Comparison of ENCODE assay signal across 10 cellular contexts in genomic region chr19:893775-894090, GRCh38. TPM values are rescaled to one million over a fixed set of nuclear protein-coding genes. Genes with fewer than 3 reads are reported as not detected.
A peak's percentile ranks its signal among the peaks of the same experiment; 100 is the strongest.
DNase-seq lines count a peak whose midpoint lies in the region; ATAC-seq and TF ChIP-seq lines count a peak whose summit lies in the region.
"Had no signal": no experiment of that assay in that cellular context is flagged by ENCODE, and none has a peak within 500 bp of the region (broad histone marks: within the 10 kb centered on the region; RNA-seq: fewer than 3 reads in every experiment).

No MANE protein-coding gene starts in this region.

- H3K4me1 ChIP-seq in lower lobe of right lung (peaks cover 12% of the 10 kb centered on the region), thyroid gland (peaks cover 6% of the 10 kb centered on the region in 2 donors)

- TF ChIP-seq CTCF in lower lobe of right lung (IDR thresholded peaks at IDR 0.05) (no peak), thyroid gland (IDR thresholded peaks at IDR 0.05) (no peak), GM10266 (IDR thresholded peaks at IDR 0.05; ENCODE audit: control insufficient read depth, insufficient read depth, low read depth, missing control alignments) (no peak), GM13976 (IDR thresholded peaks at IDR 0.05; ENCODE audit: borderline replicate concordance, control extremely low read depth, extremely low read depth, insufficient read depth, missing control alignments) (no peak)

- no peak for ATAC-seq in activated T-cell treated with anti-CD3 and anti-CD28 coated beads, Interleukin-2, amount 50 U/mL, for 72 hours (replicated peaks in 1 of 2)
- ATAC-seq in lower lobe of right lung (no peak), HG02970 (IDR thresholded peaks at IDR 0.05; ENCODE audit: low FRiP score, unreplicated experiment) (no peak)

- H3K9me3 Mint-ChIP-seq in activated T-cell treated with anti-CD3 and anti-CD28 coated beads, Interleukin-2, amount 50 U/mL, for 72 hours = no peaks in the 10 kb centered on the region
- no peaks in the 10 kb centered on the region for H3K9me3 Mint-ChIP-seq in activated T-helper 2 cell treated with anti-CD3 and anti-CD28 coated beads, Interferon-gamma antibody, Interleukin-2, Interleukin-4, amounts not matched to agents 10 μg/mL and 5 μg/mL and 100 μg/mL, durations not matched to agents 14 hours and 24 hours and 36 hours

- no peaks in the 10 kb centered on the region for H3K9me3 ChIP-seq in lower lobe of right lung
- H3K9me3 ChIP-seq in thyroid gland = no peaks in the 10 kb centered on the region
- H3K9me3 ChIP-seq: MG63 had no signal

- H3K4me3 ChIP-seq in lower lobe of right lung = peak overlapping the region; percentile 81
- no peak overlapping the region for H3K4me3 ChIP-seq in thyroid gland (replicated peaks in 1 of 3)

- in situ Hi-C loops in GM13976 (cut with MboI; ENCODE audit: low sequenced_read_pairs, unreplicated experiment) = no loop called here

- H3K4me1 Mint-ChIP-seq in activated T-cell treated with anti-CD3 and anti-CD28 coated beads, Interleukin-2, amount 50 U/mL, for 72 hours (ENCODE audit: low read depth) = peaks cover 21% of the 10 kb centered on the region
- H3K4me1 Mint-ChIP-seq in activated T-helper 2 cell treated with anti-CD3 and anti-CD28 coated beads, Interferon-gamma antibody, Interleukin-2, Interleukin-4, amounts not matched to agents 10 μg/mL and 5 μg/mL and 100 μg/mL, durations not matched to agents 14 hours and 24 hours and 36 hours (ENCODE audit: low read depth) = peaks cover 8% of the 10 kb centered on the region

- H3K4me3 Mint-ChIP-seq in activated T-cell treated with anti-CD3 and anti-CD28 coated beads, Interleukin-2, amount 50 U/mL, for 72 hours = peak overlapping the region; percentile 84 to 98
- H3K4me3 Mint-ChIP-seq in activated T-helper 2 cell treated with anti-CD3 and anti-CD28 coated beads, Interferon-gamma antibody, Interleukin-2, Interleukin-4, amounts not matched to agents 10 μg/mL and 5 μg/mL and 100 μg/mL, durations not matched to agents 14 hours and 24 hours and 36 hours (ENCODE audit: low read depth) = peak overlapping the region; percentile 90

- H3K27me3 Mint-ChIP-seq in activated T-cell treated with anti-CD3 and anti-CD28 coated beads, Interleukin-2, amount 50 U/mL, for 72 hours (ENCODE audit: low read depth) = no peaks in the 10 kb centered on the region
- no peaks in the 10 kb centered on the region for H3K27me3 Mint-ChIP-seq in activated T-helper 2 cell treated with anti-CD3 and anti-CD28 coated beads, Interferon-gamma antibody, Interleukin-2, Interleukin-4, amounts not matched to agents 10 μg/mL and 5 μg/mL and 100 μg/mL, durations not matched to agents 14 hours and 24 hours and 36 hours (ENCODE audit: low read depth)

- H3K27ac ChIP-seq in lower lobe of right lung (peak overlapping the region; percentile 94), thyroid gland (peak overlapping the region; percentile 71 to 94 (median 90))

- intact Hi-C loops in activated T-helper 2 cell treated with anti-CD3 and anti-CD28 coated beads, Interferon-gamma antibody, Interleukin-2, Interleukin-4, amounts not matched to agents 10 μg/mL and 5 μg/mL and 100 μg/mL, durations not matched to agents 14 hours and 24 hours and 36 hours (cut with micrococcal nuclease) = loop anchor here (2.0 kb wide), 2 partner anchors 15 to 31 kb away; no protein-coding TSS in a partner anchor
- intact Hi-C loops in lower lobe of right lung (cut with DNase I) = no loop called here
- intact Hi-C loops in thyroid gland (cut with DNase I) = no loop called here

- DNase-seq in activated T-cell treated with anti-CD3 and anti-CD28 coated beads, Interleukin-2, amount 50 U/mL, for 72 hours = no peak
- no peak for DNase-seq in activated T-cell treated with anti-CD3 and anti-CD28 coated beads for 4 hours
- DNase-seq in activated T-helper 2 cell treated with anti-CD3 and anti-CD28 coated beads, Interferon-gamma antibody, Interleukin-2, Interleukin-4, amounts not matched to agents 10 μg/mL and 5 μg/mL and 100 μg/mL, durations not matched to agents 14 hours and 24 hours and 36 hours (ENCODE audit: low spot score) = no peak
- no peak for DNase-seq in lower lobe of right lung
- no peak for DNase-seq in thyroid gland
- DNase-seq in GM10266 (ENCODE audit: extremely low spot score) = no peak
- no peak for DNase-seq in GM13976 (ENCODE audit: low spot score)

- peak overlapping the region; percentile 100 for H3K27ac Mint-ChIP-seq in activated T-cell treated with anti-CD3 and anti-CD28 coated beads, Interleukin-2, amount 50 U/mL, for 72 hours
- peak overlapping the region; percentile 95 for H3K27ac Mint-ChIP-seq in activated T-helper 2 cell treated with anti-CD3 and anti-CD28 coated beads, Interferon-gamma antibody, Interleukin-2, Interleukin-4, amounts not matched to agents 10 μg/mL and 5 μg/mL and 100 μg/mL, durations not matched to agents 14 hours and 24 hours and 36 hours

- no peak for TF ChIP-seq POLR2A in thyroid gland (IDR thresholded peaks at IDR 0.05)

- H3K36me3 ChIP-seq in lower lobe of right lung = peaks cover 37% of the 10 kb centered on the region
- peaks cover 5 to 6% of the 10 kb centered on the region in 2 donors for H3K36me3 ChIP-seq in thyroid gland

- H3K27me3 ChIP-seq in lower lobe of right lung (ENCODE audit: low read depth) (no peaks in the 10 kb centered on the region), thyroid gland (no peaks in the 10 kb centered on the region)
- H3K27me3 ChIP-seq: MG63 had no signal

- 69 to 76% methylated on average over 12 of the region's 12 CpGs for WGBS in thyroid gland, 2 donors

- H3K36me3 Mint-ChIP-seq in activated T-cell treated with anti-CD3 and anti-CD28 coated beads, Interleukin-2, amount 50 U/mL, for 72 hours (ENCODE audit: insufficient read depth in 2 of 2) = peaks cover 2 to 4% of the 10 kb centered on the region in 2 donors
- H3K36me3 Mint-ChIP-seq in activated T-helper 2 cell treated with anti-CD3 and anti-CD28 coated beads, Interferon-gamma antibody, Interleukin-2, Interleukin-4, amounts not matched to agents 10 μg/mL and 5 μg/mL and 100 μg/mL, durations not matched to agents 14 hours and 24 hours and 36 hours (ENCODE audit: low read depth) = peaks cover 21% of the 10 kb centered on the region

RNA-seq across cellular contexts. Expression of gene RNU6-9, which starts 0.4 kb away (rescaled TPM):
- not detected for total RNA-seq in activated T-cell treated with anti-CD3 and anti-CD28 coated beads, Interleukin-2, amount 50 U/mL, for 72 hours
- not detected in 2 replicates for total RNA-seq in activated T-helper 2 cell treated with anti-CD3 and anti-CD28 coated beads, Interferon-gamma antibody, Interleukin-2, Interleukin-4, amounts not matched to agents 10 μg/mL and 5 μg/mL and 100 μg/mL, durations not matched to agents 14 hours and 24 hours and 36 hours
- total RNA-seq in lower lobe of right lung = not detected
- not detected for total RNA-seq in thyroid gland
- total RNA-seq: omental fat pad had no signal

RNA-seq across cellular contexts. Expression of gene MED16, which starts 0.7 kb away (rescaled TPM):
- total RNA-seq in activated T-cell treated with anti-CD3 and anti-CD28 coated beads, Interleukin-2, amount 50 U/mL, for 72 hours = 10 to 100 TPM; 59.8 to 62.2 TPM
- total RNA-seq in activated T-helper 2 cell treated with anti-CD3 and anti-CD28 coated beads, Interferon-gamma antibody, Interleukin-2, Interleukin-4, amounts not matched to agents 10 μg/mL and 5 μg/mL and 100 μg/mL, durations not matched to agents 14 hours and 24 hours and 36 hours = 55.7 and 64.1 TPM in 2 replicates
- total RNA-seq in lower lobe of right lung (46.1 TPM), thyroid gland (10 to 100 TPM; 33.2 to 66.5 (median 54.3) TPM)

RNA-seq across cellular contexts. Expression of gene R3HDM4, which starts 19.3 kb away (rescaled TPM):
- 100 to 1,000 TPM; 109 to 126 TPM for total RNA-seq in activated T-cell treated with anti-CD3 and anti-CD28 coated beads, Interleukin-2, amount 50 U/mL, for 72 hours
- total RNA-seq in activated T-helper 2 cell treated with anti-CD3 and anti-CD28 coated beads, Interferon-gamma antibody, Interleukin-2, Interleukin-4, amounts not matched to agents 10 μg/mL and 5 μg/mL and 100 μg/mL, durations not matched to agents 14 hours and 24 hours and 36 hours = 77.1 and 83.3 TPM in 2 replicates
- total RNA-seq in lower lobe of right lung (46.0 TPM), thyroid gland (10 to 100 TPM; 29.2 to 45.8 (median 34.9) TPM)

RNA-seq across cellular contexts. Expression of gene KISS1R, which starts 23.4 kb away (rescaled TPM):
- total RNA-seq in activated T-cell treated with anti-CD3 and anti-CD28 coated beads, Interleukin-2, amount 50 U/mL, for 72 hours = 1 to 10 TPM; 1.0 to 3.6 TPM
- total RNA-seq in activated T-helper 2 cell treated with anti-CD3 and anti-CD28 coated beads, Interferon-gamma antibody, Interleukin-2, Interleukin-4, amounts not matched to agents 10 μg/mL and 5 μg/mL and 100 μg/mL, durations not matched to agents 14 hours and 24 hours and 36 hours = 7.1 and 8.0 TPM in 2 replicates
- total RNA-seq in lower lobe of right lung (not detected), thyroid gland (not detected)

RNA-seq across cellular contexts. Expression of gene ARID3A, which starts 32.1 kb away (rescaled TPM):
- 10 to 100 TPM; 31.7 to 34.0 TPM for total RNA-seq in activated T-cell treated with anti-CD3 and anti-CD28 coated beads, Interleukin-2, amount 50 U/mL, for 72 hours
- total RNA-seq in activated T-helper 2 cell treated with anti-CD3 and anti-CD28 coated beads, Interferon-gamma antibody, Interleukin-2, Interleukin-4, amounts not matched to agents 10 μg/mL and 5 μg/mL and 100 μg/mL, durations not matched to agents 14 hours and 24 hours and 36 hours = 42.0 and 42.6 TPM in 2 replicates
- total RNA-seq in lower lobe of right lung (16.9 TPM), thyroid gland (1 to 10 TPM; 2.6 to 7.7 (median 3.9) TPM)
